Comparison of ENCODE assay signal across 30 cellular contexts in the genomic region with DNA sequence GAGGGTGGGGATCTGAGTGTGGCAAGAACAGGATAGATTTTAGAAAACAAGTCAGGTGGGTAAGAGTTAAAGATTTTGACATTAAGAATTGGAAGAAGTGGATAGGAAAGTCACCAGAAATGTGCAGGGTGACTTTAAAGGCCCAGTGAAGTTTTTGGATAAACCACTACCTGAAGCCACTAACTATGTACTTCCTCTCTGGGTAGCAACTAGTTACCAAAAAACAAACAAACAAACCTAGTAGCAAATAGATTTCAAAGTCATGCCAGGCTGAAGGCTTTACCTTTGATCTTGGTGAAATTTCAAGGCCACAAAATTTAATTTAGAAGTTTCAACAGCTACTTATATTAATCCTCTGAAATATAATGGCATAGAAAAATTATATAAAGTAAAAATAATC. TPM values are rescaled to one million over a fixed set of nuclear protein-coding genes. Genes with fewer than 3 reads are reported as not detected.
"Had no signal": no experiment of that assay in that cellular context is flagged by ENCODE, and none has a peak within 500 bp of the region (broad histone marks: within the 10 kb centered on the region; RNA-seq: fewer than 3 reads in every experiment).

No MANE protein-coding gene starts in this region.

- H3K4me2 ChIP-seq: neural progenitor cell had no signal

- H3K36me3 ChIP-seq: heart right ventricle, neural progenitor cell, ovary, right atrium auricular region, sigmoid colon, thoracic aorta had no signal

- H3K9me3 Mint-ChIP-seq: natural killer cell treated with Interleukin-12 subunit alpha and Interleukin-12 subunit beta and Interleukin-15 and Interleukin-18, amount 100 ng/mL, for 72 hours; neural progenitor cell; stimulated activated naive B cell treated with anti-CD40 and anti-IgM and Interleukin-4, amounts not matched to agents 10 μg/mL and 1 μg/mL and 100 μg/mL, for 72 hours; stimulated activated naive CD8-positive, alpha-beta T cell treated with anti-CD3 and anti-CD28 coated beads, Interleukin-15, amount 100 ng/mL, for 72 hours had no signal

- H3K27me3 ChIP-seq: heart right ventricle, neural progenitor cell, ovary, right atrium auricular region, sigmoid colon had no signal

- H3K4me1 ChIP-seq: heart right ventricle, neural progenitor cell, right atrium auricular region, sigmoid colon had no signal

- H3K27ac Mint-ChIP-seq: natural killer cell treated with Interleukin-12 subunit alpha and Interleukin-12 subunit beta and Interleukin-15 and Interleukin-18, amount 100 ng/mL, for 72 hours; neural progenitor cell; stimulated activated naive B cell treated with anti-CD40 and anti-IgM and Interleukin-4, amounts not matched to agents 10 μg/mL and 1 μg/mL and 100 μg/mL, for 72 hours; stimulated activated naive CD8-positive, alpha-beta T cell treated with anti-CD3 and anti-CD28 coated beads, Interleukin-15, amount 100 ng/mL, for 72 hours had no signal

- H3K36me3 Mint-ChIP-seq: natural killer cell treated with Interleukin-12 subunit alpha and Interleukin-12 subunit beta and Interleukin-15 and Interleukin-18, amount 100 ng/mL, for 72 hours; stimulated activated naive B cell treated with anti-CD40 and anti-IgM and Interleukin-4, amounts not matched to agents 10 μg/mL and 1 μg/mL and 100 μg/mL, for 72 hours had no signal

- H3K27ac ChIP-seq: dorsolateral prefrontal cortex, heart right ventricle, neural progenitor cell, ovary, right atrium auricular region, sigmoid colon, skin epidermis, thoracic aorta had no signal

- ATAC-seq: esophagus mucosa; heart right ventricle; left lobe of liver; mucosa of descending colon; natural killer cell treated with Interleukin-12 subunit alpha and Interleukin-12 subunit beta and Interleukin-15 and Interleukin-18, amount 100 ng/mL, for 72 hours; stimulated activated naive B cell treated with anti-CD40 and anti-IgM and Interleukin-4, amounts not matched to agents 10 μg/mL and 1 μg/mL and 100 μg/mL, for 72 hours; stimulated activated naive CD8-positive, alpha-beta T cell treated with anti-CD3 and anti-CD28 coated beads, Interleukin-15, amount 100 ng/mL, for 72 hours had no signal

- H3K4me3 ChIP-seq: dorsolateral prefrontal cortex, heart right ventricle, mucosa of descending colon, neural progenitor cell, ovary, right atrium auricular region, sigmoid colon, skin epidermis, thoracic aorta had no signal

- FAIRE-seq: endometrium, frontal cortex had no signal

- H2AFZ ChIP-seq: neural progenitor cell had no signal

- H3K4me3 Mint-ChIP-seq: natural killer cell treated with Interleukin-12 subunit alpha and Interleukin-12 subunit beta and Interleukin-15 and Interleukin-18, amount 100 ng/mL, for 72 hours; neural progenitor cell; stimulated activated naive B cell treated with anti-CD40 and anti-IgM and Interleukin-4, amounts not matched to agents 10 μg/mL and 1 μg/mL and 100 μg/mL, for 72 hours; stimulated activated naive CD8-positive, alpha-beta T cell treated with anti-CD3 and anti-CD28 coated beads, Interleukin-15, amount 100 ng/mL, for 72 hours had no signal

- H3K9ac ChIP-seq: neural progenitor cell had no signal

- H3K9me3 ChIP-seq: heart right ventricle, mucosa of descending colon, ovary, right atrium auricular region, sigmoid colon, thoracic aorta had no signal

- H3K4me1 Mint-ChIP-seq: neural progenitor cell; stimulated activated naive CD8-positive, alpha-beta T cell treated with anti-CD3 and anti-CD28 coated beads, Interleukin-15, amount 100 ng/mL, for 72 hours had no signal

- DNase-seq: cortex of kidney; dorsolateral prefrontal cortex; effector CD8-positive, alpha-beta T cell; heart right ventricle; hypothalamus; islet precursor cell; mammary epithelial cell; mucosa of descending colon; nucleus accumbens; ovary; sigmoid colon; stimulated activated CD4-positive, alpha-beta T cell treated with anti-CD3 and anti-CD28 coated beads, Interleukin-2, amount 100 ng/mL, for 24 hours; stimulated activated CD4-positive, alpha-beta T cell treated with anti-CD3 and anti-CD28 coated beads, Interleukin-4, amount 100 ng/mL, for 4 hours; stimulated activated naive B cell treated with anti-CD40 and anti-IgM and Interleukin-4, amounts not matched to agents 10 μg/mL and 1 μg/mL and 100 μg/mL, for 72 hours; stimulated activated naive CD8-positive, alpha-beta T cell treated with anti-CD3 and anti-CD28 coated beads, Interleukin-15, amount 100 ng/mL, for 72 hours; trophoblast cell had no signal

- H3K27me3 Mint-ChIP-seq: stimulated activated naive B cell treated with anti-CD40 and anti-IgM and Interleukin-4, amounts not matched to agents 10 μg/mL and 1 μg/mL and 100 μg/mL, for 72 hours; stimulated activated naive CD8-positive, alpha-beta T cell treated with anti-CD3 and anti-CD28 coated beads, Interleukin-15, amount 100 ng/mL, for 72 hours had no signal

RNA-seq across cellular contexts. Expression of gene PSMA8, which starts 42.5 kb away (rescaled TPM):
- total RNA-seq: esophagus mucosa, fibroblast of lung, frontal cortex, left lobe of liver, lower leg skin, mammary epithelial cell, mucosa of descending colon, posterior vena cava, right atrium auricular region, sigmoid colon, subcutaneous adipose tissue, thoracic aorta, urinary bladder had no signal
- polyA plus RNA-seq: fibroblast of lung, heart right ventricle, mammary epithelial cell, urinary bladder had no signal
